7 cellular contexts compared by ENCODE assay signal in genomic region chr1:248924696-248925532, GRCh38. TPM values are rescaled to one million over a fixed set of nuclear protein-coding genes. Genes with fewer than 3 reads are reported as not detected.
DNase-seq lines count a peak whose midpoint lies in the region; ATAC-seq and TF ChIP-seq lines count a peak whose summit lies in the region.

No MANE protein-coding gene starts in this region.

- no peaks in the 10 kb centered on the region for H3F3A ChIP-seq in GM23338 (replicated peaks; ENCODE audit: low read depth)

- no peaks in the 10 kb centered on the region for H3K4me1 Mint-ChIP-seq in GM23338
- peaks cover 30% of the 10 kb centered on the region for H3K4me1 Mint-ChIP-seq in activated naive CD8-positive, alpha-beta T cell treated with anti-CD3 and anti-CD28 coated beads for 36 hours

- H3K9me3 ChIP-seq in SJCRH30 (replicated peaks), result no peaks in the 10 kb centered on the region
- no peaks in the 10 kb centered on the region for H3K9me3 ChIP-seq in hepatocyte (ENCODE audit: low read depth)

- H4K20me1 ChIP-seq in GM23338 (replicated peaks; ENCODE audit: insufficient read depth) (no peaks in the 10 kb centered on the region), KMS-11 (ENCODE audit: insufficient read depth) (no peaks in the 10 kb centered on the region), hepatocyte (ENCODE audit: insufficient read depth, poor library complexity, severe bottlenecking) (no peaks in the 10 kb centered on the region)

- H3K4me1 ChIP-seq in GM23338 (ENCODE audit: insufficient read depth) (no peaks in the 10 kb centered on the region), KMS-11 (ENCODE audit: low read depth, poor library complexity, severe bottlenecking) (peaks cover 63% of the 10 kb centered on the region), SJCRH30 (peaks cover 5% of the 10 kb centered on the region; the same call in 1 of the 2 replicates), hepatocyte (ENCODE audit: insufficient read depth) (no peaks in the 10 kb centered on the region)

- no peak overlapping the region; the same call in 2 of the 3 replicates for H3K4me3 Mint-ChIP-seq in GM23338
- H3K4me3 Mint-ChIP-seq in activated naive CD8-positive, alpha-beta T cell treated with anti-CD3 and anti-CD28 coated beads for 36 hours, result peak overlapping the region; percentile 5

- H3K27ac ChIP-seq in GM23338 (ENCODE audit: low read depth), result no peak overlapping the region
- H3K27ac ChIP-seq in KMS-11, result peak overlapping the region; percentile 76
- no peak overlapping the region for H3K27ac ChIP-seq in SJCRH30
- no peak overlapping the region for H3K27ac ChIP-seq in hepatocyte

- peak; percentile 59 for TF ChIP-seq CTCF in GM12864 (IDR thresholded peaks at IDR 0.05; ENCODE audit: low read depth, low read length, missing control alignments)
- TF ChIP-seq CTCF in GM23338 (conservative IDR thresholded peaks at IDR 0.05; ENCODE audit: low read depth in 2 of 2), result peak; percentile 64 to 68
- peak; percentile 94 for TF ChIP-seq CTCF in KMS-11 (conservative IDR thresholded peaks at IDR 0.05; ENCODE audit: low read depth, low read length)
- peak; percentile 68 for TF ChIP-seq CTCF in hepatocyte (IDR thresholded peaks at IDR 0.05; ENCODE audit: poor library complexity)

- peaks cover 4% of the 10 kb centered on the region; the same call in 2 of the 3 replicates for H3K36me3 Mint-ChIP-seq in GM23338 (ENCODE audit: low read depth)
- H3K36me3 Mint-ChIP-seq in activated naive CD8-positive, alpha-beta T cell treated with anti-CD3 and anti-CD28 coated beads for 36 hours, result peaks cover 17% of the 10 kb centered on the region

- no peaks in the 10 kb centered on the region for H3K36me3 ChIP-seq in GM23338 (ENCODE audit: insufficient read depth)
- no peaks in the 10 kb centered on the region for H3K36me3 ChIP-seq in KMS-11 (ENCODE audit: insufficient read depth)
- no peaks in the 10 kb centered on the region for H3K36me3 ChIP-seq in SJCRH30
- no peaks in the 10 kb centered on the region for H3K36me3 ChIP-seq in hepatocyte (replicated peaks; ENCODE audit: insufficient read depth, low read depth)

- no peaks in the 10 kb centered on the region for H3K9me2 ChIP-seq in GM23338 (ENCODE audit: insufficient read depth)
- H3K9me2 ChIP-seq in hepatocyte (replicated peaks; ENCODE audit: insufficient read depth), result no peaks in the 10 kb centered on the region

- peaks cover 3% of the 10 kb centered on the region for H3K27me3 Mint-ChIP-seq in GM23338 (ENCODE audit: insufficient read depth, low read depth, poor library complexity)
- no peaks in the 10 kb centered on the region for H3K27me3 Mint-ChIP-seq in activated naive CD8-positive, alpha-beta T cell treated with anti-CD3 and anti-CD28 coated beads for 36 hours

- DNase-seq in GM12864 (ENCODE audit: low read depth) (peak; percentile 33), GM23338 (ENCODE audit: low spot score) (peak; percentile 69), SJCRH30 (peak; percentile 40 to 60), hepatocyte (ENCODE audit: low spot score) (peak; percentile 58)
- DNase-seq in activated naive CD8-positive, alpha-beta T cell treated with anti-CD3 and anti-CD28 coated beads for 36 hours, result peak; percentile 55
- DNase-seq in stimulated activated CD4-positive, alpha-beta T cell treated with anti-CD3 and anti-CD28 coated beads, Interleukin-2, amount 100 ng/mL, for 24 hours, result peak; percentile 44 to 47

- no peak overlapping the region for H3K4me3 ChIP-seq in GM12864 (ENCODE audit: low read depth, low read length)
- no peak overlapping the region for H3K4me3 ChIP-seq in GM23338
- peak overlapping the region; percentile 62 for H3K4me3 ChIP-seq in KMS-11 (IDR thresholded peaks at IDR 0.05; ENCODE audit: insufficient read depth, low read depth, low read length)
- no peak overlapping the region for H3K4me3 ChIP-seq in SJCRH30
- H3K4me3 ChIP-seq in hepatocyte, result no peak overlapping the region

- H3K79me2 ChIP-seq in GM23338 (replicated peaks; ENCODE audit: insufficient read depth) (no peaks in the 10 kb centered on the region; the same call in 1 of the 2 replicates), KMS-11 (ENCODE audit: insufficient read depth, low read depth) (no peaks in the 10 kb centered on the region), hepatocyte (no peaks in the 10 kb centered on the region)

- ATAC-seq in GM23338, result peak; percentile 80

- H2AFZ ChIP-seq in GM23338, result no peak overlapping the region
- peak overlapping the region; percentile 38; the same call in 1 of the 2 replicates for H2AFZ ChIP-seq in KMS-11 (ENCODE audit: low read depth)
- H2AFZ ChIP-seq in hepatocyte, result no peak overlapping the region

- no peak overlapping the region for H3K27ac Mint-ChIP-seq in GM23338
- peak overlapping the region; percentile 46 for H3K27ac Mint-ChIP-seq in activated naive CD8-positive, alpha-beta T cell treated with anti-CD3 and anti-CD28 coated beads for 36 hours

- H3K9me3 Mint-ChIP-seq in GM23338, result no peaks in the 10 kb centered on the region
- no peaks in the 10 kb centered on the region for H3K9me3 Mint-ChIP-seq in activated naive CD8-positive, alpha-beta T cell treated with anti-CD3 and anti-CD28 coated beads for 36 hours

- H3K4me2 ChIP-seq in GM23338, result no peak overlapping the region
- H3K4me2 ChIP-seq in KMS-11, result peak overlapping the region; percentile 87
- H3K4me2 ChIP-seq in hepatocyte, result no peak overlapping the region

- peak overlapping the region; percentile 39; the same call in 1 of the 2 replicates for H3K9ac ChIP-seq in KMS-11

- WGBS in hepatocyte (ENCODE audit: low lambda C conversion rate, missing lambda C conversion rate), result 73% methylated on average over 10 of the region's 10 CpGs

- H3K27me3 ChIP-seq in GM23338 (ENCODE audit: insufficient read depth), result no peaks in the 10 kb centered on the region
- no peaks in the 10 kb centered on the region for H3K27me3 ChIP-seq in KMS-11 (ENCODE audit: insufficient read depth, low read depth)
- H3K27me3 ChIP-seq in SJCRH30, result no peaks in the 10 kb centered on the region
- H3K27me3 ChIP-seq in hepatocyte, result no peaks in the 10 kb centered on the region

TF ChIP-seq in GM23338, 12 proteins besides CTCF, POLR2A, EP300 and RAD21:
- TF ChIP-seq CREB1 (CRISPR knock-in tag; IDR thresholded peaks at IDR 0.05; ENCODE audit: low read depth) (no peak), ZNF331 (CRISPR knock-in tag; IDR thresholded peaks at IDR 0.05; ENCODE audit: low read depth) (no peak), JUNB (IDR thresholded peaks at IDR 0.05; ENCODE audit: unreplicated experiment) (no peak), NANOG (IDR thresholded peaks at IDR 0.05; ENCODE audit: borderline replicate concordance) (no peak), ETS1 (IDR thresholded peaks at IDR 0.05) (no peak), EZH2phosphoT487 (IDR thresholded peaks at IDR 0.05; ENCODE audit: unreplicated experiment) (no peak), EZH2 (IDR thresholded peaks at IDR 0.05; ENCODE audit: low read depth, unreplicated experiment) (no peak), REST (IDR thresholded peaks at IDR 0.05; ENCODE audit: unreplicated experiment) (no peak), STAT1 (IDR thresholded peaks at IDR 0.05; ENCODE audit: unreplicated experiment) (no peak), POLR2AphosphoS5 (IDR thresholded peaks at IDR 0.05; ENCODE audit: low read depth) (no peak), ZNF114 (CRISPR knock-in tag; IDR thresholded peaks at IDR 0.05) (no peak)

RNA-seq across cellular contexts. Expression of gene PGBD2, which starts 18.9 kb away (rescaled TPM):
- 6.6 and 10.2 TPM in 2 replicates for total RNA-seq in GM23338 (2014; rRNA removed; shearing (Covaris generic))
- polyA plus RNA-seq in GM23338 (2016; fragmentation: Nextera tagmentation; extraction: Ambion mirVana) (4.8 and 5.7 TPM in 2 replicates), hepatocyte (5.6 and 6.6 TPM in 2 replicates)
- 4.9 and 5.6 TPM in 2 replicates for total RNA-seq in SJCRH30 (2014; rRNA removed; shearing (Covaris generic))
- total RNA-seq in activated naive CD8-positive, alpha-beta T cell treated with anti-CD3 and anti-CD28 coated beads for 36 hours, result 1 to 10 TPM; 3.6 to 4.4 TPM
- total RNA-seq in hepatocyte, result 5.6 and 8.0 TPM in 2 replicates
